8 cellular contexts compared by ENCODE assay signal in genomic region chr6:29965873-29966601, GRCh38. TPM values are rescaled to one million over a fixed set of nuclear protein-coding genes. Genes with fewer than 3 reads are reported as not detected.
A peak's percentile ranks its signal among the peaks of the same experiment; 100 is the strongest.
DNase-seq lines count a peak whose midpoint lies in the region; ATAC-seq and TF ChIP-seq lines count a peak whose summit lies in the region.

No MANE protein-coding gene starts in this region.

- CTCF ChIA-PET in T-cell (lab: Charles Lee), result interaction anchor here in 1 of 2 donors (0.7 kb wide), 1 partner anchor 105 kb away, joined by 4 read pairs; no protein-coding TSS in a partner anchor

- H3K27me3 Mint-ChIP-seq in T-cell, result no peaks in the 10 kb centered on the region

- peak overlapping the region; percentile 85 to 94 (median 90) for H3K27ac ChIP-seq in spleen

- TF ChIP-seq CTCF in kidney epithelial cell (IDR thresholded peaks at IDR 0.05; ENCODE audit: insufficient read depth, low read length, poor library complexity, severe bottlenecking) (no peak), spleen (IDR thresholded peaks at IDR 0.05 in 8 of 11, conservative IDR thresholded peaks at IDR 0.05 in 3 of 11) (no peak), GM13977 (IDR thresholded peaks at IDR 0.05; ENCODE audit: extremely low read depth, insufficient read depth, missing control alignments) (no peak)

- peak; percentile 45 to 61 (median 53) for ATAC-seq in T-cell (replicated peaks in 1 of 4)

- no peaks in the 10 kb centered on the region for H3K9me3 ChIP-seq in spleen

- intact Hi-C loops in spleen (cut with DNase I; ENCODE audit: low total_unique reads), result no loop called here

- in situ Hi-C loops in GM13977 (cut with MboI; ENCODE audit: low pct_unique_long_range_greater_than_20kb, low sequenced_read_pairs, unreplicated experiment), result no loop called here

- DNase-seq in stimulated activated CD4-positive, alpha-beta T cell treated with anti-CD3 and anti-CD28 coated beads, Interleukin-1b, Interleukin-23, amount 100 ng/mL, for 48 hours, result peak; percentile 55
- no peak for DNase-seq in stimulated activated CD4-positive, alpha-beta T cell treated with anti-CD3 and anti-CD28 coated beads, Interleukin-2, amount 100 ng/mL, for 48 hours
- peak; percentile 88 for DNase-seq in NCI-H1105 treated with DMSO at 0.1 percent for 48 hours (lab: John Stamatoyannopoulos, UW)
- DNase-seq in T-cell, result peak in 19 of 34 experiments; percentile 11 to 69 (median 51)
- peak; percentile 49 for DNase-seq in cerebellum (ENCODE audit: low spot score)
- no peak for DNase-seq in kidney epithelial cell (ENCODE audit: low read depth)
- peak; percentile 91 for DNase-seq in spleen
- no peak for DNase-seq in GM13977 (ENCODE audit: low spot score)

- no peaks in the 10 kb centered on the region for H3K36me3 Mint-ChIP-seq in T-cell

- H3K36me3 ChIP-seq in kidney epithelial cell (ENCODE audit: control insufficient read depth, insufficient read depth, low read length), result no peaks in the 10 kb centered on the region
- no peaks in the 10 kb centered on the region for H3K36me3 ChIP-seq in spleen

- WGBS in spleen, 5 donors, result 1 to 10% (median 2%) methylated on average over 8 of the region's 8 CpGs

- POLR2A ChIA-PET in T-cell (lab: Charles Lee), result interaction anchor here in 1 of 2 donors (0.7 kb wide), 1 partner anchor 1428 kb away, joined by 6 read pairs; no protein-coding TSS in a partner anchor

- H3K27me3 ChIP-seq in kidney epithelial cell (ENCODE audit: control insufficient read depth, insufficient read depth, low read length) (no peaks in the 10 kb centered on the region), spleen (replicated peaks in 1 of 7) (no peaks in the 10 kb centered on the region)

- peak overlapping the region; percentile 79 to 87 (median 86) for H3K4me3 Mint-ChIP-seq in T-cell

- H3K4me1 ChIP-seq in spleen, result peaks cover 22 to 48% (median 41%) of the 10 kb centered on the region in 6 donors

- TF ChIP-seq POLR2A in spleen (IDR thresholded peaks at IDR 0.05), result no peak

- H3K4me3 ChIP-seq in kidney epithelial cell (ENCODE audit: low read depth, low read length) (peak overlapping the region; percentile 33), spleen (peak overlapping the region; percentile 28 to 67 (median 40))

- H3K4me1 Mint-ChIP-seq in T-cell, result peaks cover 42 to 52% (median 52%) of the 10 kb centered on the region in 3 donors

- no peaks in the 10 kb centered on the region for H3K9me3 Mint-ChIP-seq in T-cell

- peak overlapping the region; percentile 95 for H3K27ac Mint-ChIP-seq in T-cell

RNA-seq across cellular contexts. Expression of gene HLA-A, which starts 23.7 kb away (rescaled TPM):
- 1,000 to 10,000 TPM; 1,578 to 2,596 (median 2,172) TPM for total RNA-seq in T-cell
- total RNA-seq in cerebellum, result 38.9 TPM
- 832 and 921 TPM in 2 replicates for total RNA-seq in kidney epithelial cell
- 1,000 to 10,000 TPM; 1,154 to 1,886 (median 1,537) TPM for total RNA-seq in spleen
- polyA plus RNA-seq in spleen, result 1,000 to 10,000 TPM; 1,280 to 1,749 (median 1,625) TPM

Comparison
In these comparisons a context has a peak if more than half of its experiments do, and no peak if none do; other contexts are left out.
1. DNase-seq: peak in stimulated activated CD4-positive, alpha-beta T cell treated with anti-CD3 and anti-CD28 coated beads, Interleukin-1b, Interleukin-23, amount 100 ng/mL, for 48 hours (single experiment), NCI-H1105 treated with DMSO at 0.1 percent for 48 hours (single experiment), T-cell (19 of 34), cerebellum (single experiment) and spleen (single experiment); none in stimulated activated CD4-positive, alpha-beta T cell treated with anti-CD3 and anti-CD28 coated beads, Interleukin-2, amount 100 ng/mL, for 48 hours (0 of 2), kidney epithelial cell (single experiment) and GM13977 (single experiment).
2. RNA of gene HLA-A, which starts 23.7 kb away (total RNA-seq): 1,578 to 2,596 TPM in T-cell, 1,154 to 1,886 TPM in spleen and 832 to 921 TPM in kidney epithelial cell; 38.9 TPM in cerebellum (single experiment); every median in the first group is over 10 times any median in the second.